Comparison of ENCODE assay signal across 13 cellular contexts in the genomic region with DNA sequence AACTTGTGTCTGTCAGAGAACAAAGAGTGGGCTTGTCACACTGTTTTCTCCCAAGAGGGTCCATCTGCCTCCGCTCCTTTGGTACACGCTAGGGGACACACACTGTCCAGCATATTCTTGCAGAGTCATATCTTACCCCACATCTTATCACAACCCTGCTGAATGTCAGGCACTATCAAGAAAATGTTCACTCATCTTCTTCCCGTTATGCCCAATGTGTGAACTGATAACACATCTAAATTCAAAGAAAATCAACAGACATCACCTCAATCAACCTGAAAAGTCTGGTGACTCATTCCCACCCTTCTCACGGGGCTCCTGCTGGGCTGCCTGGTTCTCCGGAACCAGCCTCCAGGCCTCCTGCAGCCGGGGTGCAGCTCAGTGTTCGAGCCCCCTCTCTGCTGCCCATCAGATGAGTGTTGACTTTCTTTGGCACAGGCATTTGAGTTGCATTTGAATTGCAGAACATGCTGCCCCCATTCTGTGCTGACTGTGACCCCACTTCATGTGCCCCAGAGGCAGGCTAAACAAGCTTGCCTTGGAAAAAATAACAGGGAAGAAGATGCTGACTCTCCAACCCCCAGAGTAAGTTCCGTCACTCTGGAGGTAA. TPM values are rescaled to one million over a fixed set of nuclear protein-coding genes. Genes with fewer than 3 reads are reported as not detected.
DNase-seq lines count a peak whose midpoint lies in the region; ATAC-seq and TF ChIP-seq lines count a peak whose summit lies in the region.
"Had no signal": no experiment of that assay in that cellular context is flagged by ENCODE, and none has a peak within 500 bp of the region (broad histone marks: within the 10 kb centered on the region; RNA-seq: fewer than 3 reads in every experiment).

No MANE protein-coding gene starts in this region.

- peak overlapping the region; percentile 57 for H3K4me3 Mint-ChIP-seq in activated CD4-positive, alpha-beta T cell treated with anti-CD3 and anti-CD28 coated beads for 36 hours
- H3K4me3 Mint-ChIP-seq in activated T-helper 1 cell treated with anti-CD3 and anti-CD28 coated beads, Interleukin-12 subunit alpha, Interleukin-12 subunit beta, Interleukin-2, Interleukin-4 antibody, amounts not matched to agents 30 ng/mL and 10 ng/mL and 1 ng/mL, durations not matched to agents 14 hours and 24 hours and 36 hours, result peak overlapping the region; percentile 74
- peak overlapping the region in 9 of 10 donors; percentile 59 to 90 (median 83) for H3K4me3 Mint-ChIP-seq in naive thymus-derived CD8-positive, alpha-beta T cell
- H3K4me3 Mint-ChIP-seq: GM23338, neural crest cell had no signal

- no peak for TF ChIP-seq EP300 in stomach (IDR thresholded peaks at IDR 0.05)

- CTCF ChIA-PET in activated CD4-positive, alpha-beta T cell treated with anti-CD3 and anti-CD28 coated beads for 36 hours (lab: Charles Lee), result interaction anchor here (1.1 to 7.8 kb wide), 10 partner anchors 9 to 397 kb away, joined by 3 to 53 read pairs (median 8); no protein-coding TSS in a partner anchor

- no peaks in the 10 kb centered on the region for H3K9me3 Mint-ChIP-seq in activated CD4-positive, alpha-beta T cell treated with anti-CD3 and anti-CD28 coated beads for 36 hours (ENCODE audit: low read depth)
- no peaks in the 10 kb centered on the region for H3K9me3 Mint-ChIP-seq in activated T-helper 1 cell treated with anti-CD3 and anti-CD28 coated beads, Interleukin-12 subunit alpha, Interleukin-12 subunit beta, Interleukin-2, Interleukin-4 antibody, amounts not matched to agents 30 ng/mL and 10 ng/mL and 1 ng/mL, durations not matched to agents 14 hours and 24 hours and 36 hours
- H3K9me3 Mint-ChIP-seq in naive thymus-derived CD8-positive, alpha-beta T cell, result no peaks in the 10 kb centered on the region
- H3K9me3 Mint-ChIP-seq: GM23338, neural crest cell had no signal

- POLR2A ChIA-PET in activated CD4-positive, alpha-beta T cell treated with anti-CD3 and anti-CD28 coated beads for 36 hours (lab: Charles Lee), result interaction anchor here (0.5 to 1.5 kb wide), 7 partner anchors 11 to 511 kb away, joined by 3 to 8 read pairs (median 4); no protein-coding TSS in a partner anchor
- POLR2A ChIA-PET in naive thymus-derived CD8-positive, alpha-beta T cell (lab: Charles Lee), result interaction anchor here (0.7 to 11.4 kb wide), 12 partner anchors 9 to 601 kb away, joined by 3 to 408 read pairs (median 7); partner anchors contain the start of genes GRAP2 and RPL3

- no peak for TF ChIP-seq POLR2A in stomach (IDR thresholded peaks at IDR 0.05)

- H3K4me1 ChIP-seq in stomach, result peaks cover 0 to 30% (median 8%) of the 10 kb centered on the region in 4 donors

- WGBS in stomach, 5 donors, result 62 to 69% (median 67%) methylated on average over 8 of the region's 8 CpGs

- peak; percentile 74 for ATAC-seq in activated CD4-positive, alpha-beta T cell treated with anti-CD3 and anti-CD28 coated beads for 36 hours
- ATAC-seq in naive thymus-derived CD8-positive, alpha-beta T cell, result peak; percentile 1 to 35
- peak; percentile 77 for ATAC-seq in stimulated activated naive CD8-positive, alpha-beta T cell treated with anti-CD3 and anti-CD28 coated beads, Interleukin-15, Interleukin-2, amounts not matched to agents 100 U/mL and 50 U/mL, for 24 hours
- ATAC-seq: GM23338, left colon had no signal

- no peak overlapping the region for H3K4me3 ChIP-seq in stomach
- H3K4me3 ChIP-seq: GM23338, skin epidermis had no signal

- H3K9me3 ChIP-seq in stomach, result no peaks in the 10 kb centered on the region

- peak overlapping the region in 2 of 5 donors; percentile 38 to 43 for H3K27ac ChIP-seq in stomach

- H3K27me3 ChIP-seq in stomach, result peaks cover 0 to 13% (median 0%) of the 10 kb centered on the region in 3 donors

- intact Hi-C loops in activated CD4-positive, alpha-beta T cell treated with anti-CD3 and anti-CD28 coated beads for 36 hours (cut with DNase I, micrococcal nuclease), result loop anchor here (1.0 kb wide), 2 partner anchors 10 to 14 kb away; no protein-coding TSS in a partner anchor
- intact Hi-C loops in activated T-helper 1 cell treated with anti-CD3 and anti-CD28 coated beads, Interleukin-12 subunit alpha, Interleukin-12 subunit beta, Interleukin-2, Interleukin-4 antibody, amounts not matched to agents 30 ng/mL and 10 ng/mL and 1 ng/mL, durations not matched to agents 14 hours and 24 hours and 36 hours (cut with micrococcal nuclease), result loop anchor here (1.0 to 5.0 kb wide), 3 partner anchors 10 to 257 kb away; partner anchors contain the start of gene TNRC6B
- intact Hi-C loops in stomach (cut with DNase I; ENCODE audit: low total_unique reads), result no loop called here

- peaks cover under 1% of the 10 kb centered on the region for H3K36me3 Mint-ChIP-seq in activated CD4-positive, alpha-beta T cell treated with anti-CD3 and anti-CD28 coated beads for 36 hours (ENCODE audit: low read depth)
- H3K36me3 Mint-ChIP-seq in activated T-helper 1 cell treated with anti-CD3 and anti-CD28 coated beads, Interleukin-12 subunit alpha, Interleukin-12 subunit beta, Interleukin-2, Interleukin-4 antibody, amounts not matched to agents 30 ng/mL and 10 ng/mL and 1 ng/mL, durations not matched to agents 14 hours and 24 hours and 36 hours (ENCODE audit: low read depth), result peaks cover 20% of the 10 kb centered on the region
- H3K36me3 Mint-ChIP-seq in naive thymus-derived CD8-positive, alpha-beta T cell, result peaks cover 2 to 60% (median 2%) of the 10 kb centered on the region in 3 donors

- DNase-seq in activated CD4-positive, alpha-beta T cell treated with anti-CD3 and anti-CD28 coated beads for 36 hours, result peak; percentile 80
- DNase-seq in activated T-helper 1 cell treated with anti-CD3 and anti-CD28 coated beads, Interleukin-12 subunit alpha, Interleukin-12 subunit beta, Interleukin-2, Interleukin-4 antibody, amounts not matched to agents 30 ng/mL and 10 ng/mL and 1 ng/mL, durations not matched to agents 14 hours and 24 hours and 36 hours (ENCODE audit: low spot score), result peak; percentile 51
- DNase-seq in naive thymus-derived CD8-positive, alpha-beta T cell, result peak in 2 of 10 donors; percentile 20 to 50
- peak; percentile 73 for DNase-seq in stimulated activated naive CD8-positive, alpha-beta T cell treated with anti-CD3 and anti-CD28 coated beads, Interleukin-15, Interleukin-2, amounts not matched to agents 100 U/mL and 50 U/mL, for 24 hours
- no peak for DNase-seq in mucosa of gallbladder (ENCODE audit: low spot score)
- no peak for DNase-seq in Kasumi-1 (lab: John Stamatoyannopoulos, UW)
- DNase-seq in NCI-H2227 (lab: John Stamatoyannopoulos, UW; ENCODE audit: unreplicated experiment), result no peak
- no peak for DNase-seq in stomach
- DNase-seq: left colon had no signal

- H3K4me1 Mint-ChIP-seq in activated CD4-positive, alpha-beta T cell treated with anti-CD3 and anti-CD28 coated beads for 36 hours, result peaks cover 91% of the 10 kb centered on the region
- H3K4me1 Mint-ChIP-seq in activated T-helper 1 cell treated with anti-CD3 and anti-CD28 coated beads, Interleukin-12 subunit alpha, Interleukin-12 subunit beta, Interleukin-2, Interleukin-4 antibody, amounts not matched to agents 30 ng/mL and 10 ng/mL and 1 ng/mL, durations not matched to agents 14 hours and 24 hours and 36 hours (ENCODE audit: low read depth), result peaks cover 88% of the 10 kb centered on the region
- peaks cover 52 to 97% (median 91%) of the 10 kb centered on the region in 4 donors for H3K4me1 Mint-ChIP-seq in naive thymus-derived CD8-positive, alpha-beta T cell

- TF ChIP-seq CTCF in stomach (IDR thresholded peaks at IDR 0.05), result no peak

- H3K27me3 Mint-ChIP-seq in activated CD4-positive, alpha-beta T cell treated with anti-CD3 and anti-CD28 coated beads for 36 hours, result no peaks in the 10 kb centered on the region
- H3K27me3 Mint-ChIP-seq in activated T-helper 1 cell treated with anti-CD3 and anti-CD28 coated beads, Interleukin-12 subunit alpha, Interleukin-12 subunit beta, Interleukin-2, Interleukin-4 antibody, amounts not matched to agents 30 ng/mL and 10 ng/mL and 1 ng/mL, durations not matched to agents 14 hours and 24 hours and 36 hours (ENCODE audit: insufficient read depth), result no peaks in the 10 kb centered on the region
- no peaks in the 10 kb centered on the region for H3K27me3 Mint-ChIP-seq in naive thymus-derived CD8-positive, alpha-beta T cell

- no peaks in the 10 kb centered on the region for H3K36me3 ChIP-seq in stomach

- H3K27ac Mint-ChIP-seq in activated CD4-positive, alpha-beta T cell treated with anti-CD3 and anti-CD28 coated beads for 36 hours, result peak overlapping the region; percentile 93
- peak overlapping the region; percentile 95 for H3K27ac Mint-ChIP-seq in activated T-helper 1 cell treated with anti-CD3 and anti-CD28 coated beads, Interleukin-12 subunit alpha, Interleukin-12 subunit beta, Interleukin-2, Interleukin-4 antibody, amounts not matched to agents 30 ng/mL and 10 ng/mL and 1 ng/mL, durations not matched to agents 14 hours and 24 hours and 36 hours
- H3K27ac Mint-ChIP-seq in naive thymus-derived CD8-positive, alpha-beta T cell, result peak overlapping the region in 8 of 10 donors; percentile 95 to 99 (median 98)
- H3K27ac Mint-ChIP-seq: GM23338 had no signal

RNA-seq across cellular contexts. Expression of gene GRAP2, which starts 19.4 kb away (rescaled TPM):
- 10 to 100 TPM; 40.6 to 45.5 TPM for total RNA-seq in activated CD4-positive, alpha-beta T cell treated with anti-CD3 and anti-CD28 coated beads for 36 hours
- 30.5 and 31.3 TPM in 2 replicates for total RNA-seq in activated T-helper 1 cell treated with anti-CD3 and anti-CD28 coated beads, Interleukin-12 subunit alpha, Interleukin-12 subunit beta, Interleukin-2, Interleukin-4 antibody, amounts not matched to agents 30 ng/mL and 10 ng/mL and 1 ng/mL, durations not matched to agents 14 hours and 24 hours and 36 hours
- total RNA-seq in naive thymus-derived CD8-positive, alpha-beta T cell, result 100 to 1,000 TPM; 202 TPM
- polyA plus RNA-seq in naive thymus-derived CD8-positive, alpha-beta T cell, result 100 to 1,000 TPM in 2 of 3 donors, 10 to 100 TPM in 1; 88.3 to 176 (median 133) TPM
- total RNA-seq in mucosa of gallbladder (9.8 TPM), stomach (10 to 100 TPM in 2 of 5 donors, 1 to 10 TPM in 1, not detected in 2; 3.5 to 29.1 (median 17.0) TPM)
- polyA plus RNA-seq in stomach, result 1 to 10 TPM in 2 of 3 donors, under 1 TPM in 1; 0.45 to 2.6 (median 1.2) TPM
- polyA plus RNA-seq: GM23338 had no signal

RNA-seq across cellular contexts. Expression of gene ENTHD1, which starts 26.7 kb away (rescaled TPM):
- total RNA-seq in activated CD4-positive, alpha-beta T cell treated with anti-CD3 and anti-CD28 coated beads for 36 hours, result under 1 TPM; 0.59 to 0.70 TPM
- 0.08 and 0.20 TPM in 2 replicates for total RNA-seq in activated T-helper 1 cell treated with anti-CD3 and anti-CD28 coated beads, Interleukin-12 subunit alpha, Interleukin-12 subunit beta, Interleukin-2, Interleukin-4 antibody, amounts not matched to agents 30 ng/mL and 10 ng/mL and 1 ng/mL, durations not matched to agents 14 hours and 24 hours and 36 hours
- under 1 TPM; 0.26 to 0.36 TPM for total RNA-seq in naive thymus-derived CD8-positive, alpha-beta T cell
- under 1 TPM; 0.20 to 0.41 (median 0.38) TPM for polyA plus RNA-seq in naive thymus-derived CD8-positive, alpha-beta T cell
- total RNA-seq in mucosa of gallbladder (0.09 TPM), stomach (not detected)
- polyA plus RNA-seq in stomach, result not detected
- total RNA-seq: GM23338, left colon, neural crest cell, temporal lobe had no signal
- polyA plus RNA-seq: GM23338 had no signal

RNA-seq across cellular contexts. Expression of gene TMA7B, which starts 40.0 kb away (rescaled TPM):
- total RNA-seq in activated CD4-positive, alpha-beta T cell treated with anti-CD3 and anti-CD28 coated beads for 36 hours, result 1 to 10 TPM in 1 of 2 experiments, under 1 TPM in 1; 0.96 to 1.1 TPM
- 1.3 and 1.7 TPM in 2 replicates for total RNA-seq in activated T-helper 1 cell treated with anti-CD3 and anti-CD28 coated beads, Interleukin-12 subunit alpha, Interleukin-12 subunit beta, Interleukin-2, Interleukin-4 antibody, amounts not matched to agents 30 ng/mL and 10 ng/mL and 1 ng/mL, durations not matched to agents 14 hours and 24 hours and 36 hours
- 10 to 100 TPM; 11.8 to 14.2 TPM for total RNA-seq in naive thymus-derived CD8-positive, alpha-beta T cell
- 1 to 10 TPM; 1.5 to 3.5 (median 2.8) TPM for polyA plus RNA-seq in naive thymus-derived CD8-positive, alpha-beta T cell
- 0.66 TPM for total RNA-seq in mucosa of gallbladder
- 1 to 10 TPM in 2 of 5 donors, not detected in 3; 1.1 to 1.3 TPM for total RNA-seq in stomach
- polyA plus RNA-seq in stomach, result not detected
- total RNA-seq: GM23338, left colon, neural crest cell had no signal
- polyA plus RNA-seq: GM23338 had no signal

Comparison
In these comparisons a context has a peak if more than half of its experiments do, and no peak if none do; other contexts are left out.
1. ATAC-seq: peak in every context shown above with its lines; median percentile 77 in stimulated activated naive CD8-positive, alpha-beta T cell treated with anti-CD3 and anti-CD28 coated beads, Interleukin-15, Interleukin-2, amounts not matched to agents 100 U/mL and 50 U/mL, for 24 hours; 74 in activated CD4-positive, alpha-beta T cell treated with anti-CD3 and anti-CD28 coated beads for 36 hours; 18 in naive thymus-derived CD8-positive, alpha-beta T cell.
2. DNase-seq: peak in activated CD4-positive, alpha-beta T cell treated with anti-CD3 and anti-CD28 coated beads for 36 hours (single experiment), activated T-helper 1 cell treated with anti-CD3 and anti-CD28 coated beads, Interleukin-12 subunit alpha, Interleukin-12 subunit beta, Interleukin-2, Interleukin-4 antibody, amounts not matched to agents 30 ng/mL and 10 ng/mL and 1 ng/mL, durations not matched to agents 14 hours and 24 hours and 36 hours (single experiment) and stimulated activated naive CD8-positive, alpha-beta T cell treated with anti-CD3 and anti-CD28 coated beads, Interleukin-15, Interleukin-2, amounts not matched to agents 100 U/mL and 50 U/mL, for 24 hours (single experiment); none in mucosa of gallbladder (single experiment), Kasumi-1 (0 of 2), NCI-H2227 (single experiment) and stomach (single experiment).
3. Peak in every context shown above with its lines, with median percentiles within 50 percentile points of each other: H3K27ac Mint-ChIP-seq and H3K4me3 Mint-ChIP-seq.